8 cellular contexts compared by ENCODE assay signal in genomic region chr4:145618210-145618911, GRCh38. TPM values are rescaled to one million over a fixed set of nuclear protein-coding genes. Genes with fewer than 3 reads are reported as not detected.
A peak's percentile ranks its signal among the peaks of the same experiment; 100 is the strongest.
DNase-seq lines count a peak whose midpoint lies in the region; ATAC-seq and TF ChIP-seq lines count a peak whose summit lies in the region.

No MANE protein-coding gene starts in this region.

- no peaks in the 10 kb centered on the region for H3K27me3 Mint-ChIP-seq in activated CD4-positive, alpha-beta memory T cell treated with anti-CD3 and anti-CD28 coated beads, Interleukin-2, amount 10 ng/mL, durations not matched to agents 7 days and 5 days

- ATAC-seq in HG03432 (IDR thresholded peaks at IDR 0.05; ENCODE audit: unreplicated experiment) (peak; percentile 2), HG03139 (IDR thresholded peaks at IDR 0.05; ENCODE audit: unreplicated experiment) (no peak)

- H3K4me1 Mint-ChIP-seq in activated CD4-positive, alpha-beta memory T cell treated with anti-CD3 and anti-CD28 coated beads, Interleukin-2, amount 10 ng/mL, durations not matched to agents 7 days and 5 days: peaks cover 36% of the 10 kb centered on the region

- no peaks in the 10 kb centered on the region for H3K9me3 ChIP-seq in uterus

- POLR2A ChIA-PET in activated CD4-positive, alpha-beta memory T cell treated with anti-CD3 and anti-CD28 coated beads, Interleukin-2, amount 10 ng/mL, durations not matched to agents 7 days and 5 days (lab: Charles Lee): interaction anchor here (0.7 to 5.4 kb wide), 11 partner anchors 14 to 520 kb away, joined by 3 to 54 read pairs (median 6); partner anchors contain the start of genes ABCE1, ANAPC10, OTUD4 and SMAD1

- H3K4me3 Mint-ChIP-seq in activated CD4-positive, alpha-beta memory T cell treated with anti-CD3 and anti-CD28 coated beads, Interleukin-2, amount 10 ng/mL, durations not matched to agents 7 days and 5 days: peak overlapping the region; percentile 98

- peak overlapping the region; percentile 99 for H3K27ac Mint-ChIP-seq in activated CD4-positive, alpha-beta memory T cell treated with anti-CD3 and anti-CD28 coated beads, Interleukin-2, amount 10 ng/mL, durations not matched to agents 7 days and 5 days

- TF ChIP-seq POLR2A in uterus (IDR thresholded peaks at IDR 0.05): no peak

- CTCF ChIA-PET in activated CD4-positive, alpha-beta memory T cell treated with anti-CD3 and anti-CD28 coated beads, Interleukin-2, amount 10 ng/mL, durations not matched to agents 7 days and 5 days (lab: Charles Lee): interaction anchor here (0.9 to 3.3 kb wide), 6 partner anchors 9 to 519 kb away, joined by 3 to 13 read pairs (median 8); no protein-coding TSS in a partner anchor

- H3K36me3 ChIP-seq in uterus: no peaks in the 10 kb centered on the region

- peaks cover 21% of the 10 kb centered on the region for H3K36me3 Mint-ChIP-seq in activated CD4-positive, alpha-beta memory T cell treated with anti-CD3 and anti-CD28 coated beads, Interleukin-2, amount 10 ng/mL, durations not matched to agents 7 days and 5 days (ENCODE audit: low read depth)

- peaks cover 2% of the 10 kb centered on the region for H3K9me3 Mint-ChIP-seq in activated CD4-positive, alpha-beta memory T cell treated with anti-CD3 and anti-CD28 coated beads, Interleukin-2, amount 10 ng/mL, durations not matched to agents 7 days and 5 days

- no peak for TF ChIP-seq CTCF in uterus (IDR thresholded peaks at IDR 0.05)

- DNase-seq in COLO668 (lab: John Stamatoyannopoulos, UW; ENCODE audit: unreplicated experiment) (peak; percentile 19), epithelial cell of prostate (ENCODE audit: low read depth, low spot score) (no peak), myocyte (ENCODE audit: low read depth) (peak; percentile 35), uterus (no peak), NCI-H510A (lab: John Stamatoyannopoulos, UW) (no peak)
- DNase-seq in activated CD4-positive, alpha-beta memory T cell treated with anti-CD3 and anti-CD28 coated beads, Interleukin-2, amount 10 ng/mL, durations not matched to agents 7 days and 5 days: no peak

- peak overlapping the region; percentile 71 to 84 for H3K4me3 ChIP-seq in uterus

- H3K27me3 ChIP-seq in uterus: no peaks in the 10 kb centered on the region

- peaks cover 0 to 5% of the 10 kb centered on the region in 2 donors for H3K4me1 ChIP-seq in uterus

- intact Hi-C loops in uterus (cut with DNase I; ENCODE audit: low total_unique reads): no loop called here

- H3K27ac ChIP-seq in epithelial cell of prostate: peak overlapping the region; percentile 84
- H3K27ac ChIP-seq in uterus: peak overlapping the region; percentile 95 to 96

RNA-seq across cellular contexts. Expression of gene MMAA, which starts 0.8 kb away (rescaled TPM):
- 10 to 100 TPM; 11.3 to 13.5 TPM for total RNA-seq in activated CD4-positive, alpha-beta memory T cell treated with anti-CD3 and anti-CD28 coated beads, Interleukin-2, amount 10 ng/mL, durations not matched to agents 7 days and 5 days
- 4.7 and 9.5 TPM in 2 replicates for total RNA-seq in myocyte
- 5.3 TPM for polyA plus RNA-seq in myocyte (2012)
- total RNA-seq in uterus: 1 to 10 TPM in 2 of 4 donors, under 1 TPM in 2; 0.26 to 7.5 (median 3.5) TPM

Comparison
In these comparisons a context has a peak if more than half of its experiments do, and no peak if none do; other contexts are left out.
1. DNase-seq: peak in COLO668 (single experiment) and myocyte (single experiment); none in activated CD4-positive, alpha-beta memory T cell treated with anti-CD3 and anti-CD28 coated beads, Interleukin-2, amount 10 ng/mL, durations not matched to agents 7 days and 5 days (single experiment), epithelial cell of prostate (single experiment), uterus (0 of 2) and NCI-H510A (single experiment).